In genomic region chr20:4997207-4997606, GRCh38 we compare ENCODE assay signal across 11 cellular contexts.
"Had no signal": no experiment of that assay in that cellular context is flagged by ENCODE, and none has a peak within 500 bp of the region (broad histone marks: within the 10 kb centered on the region; RNA-seq: fewer than 3 reads in every experiment).

No MANE protein-coding gene starts in this region.

- H3K4me3 ChIP-seq: ascending aorta, dorsolateral prefrontal cortex, mucosa of descending colon, pancreas had no signal

- H3K4me3 Mint-ChIP-seq: activated CD8-positive, alpha-beta memory T cell treated with anti-CD3 and anti-CD28 coated beads, Interleukin-2, amount 10 ng/mL, durations not matched to agents 7 days and 5 days; activated T-cell treated with anti-CD3 and anti-CD28 coated beads, Interleukin-2, amount 50 U/mL, for 4 hours; T-helper 2 cell treated with Interferon-gamma antibody and Interleukin-4, amounts not matched to agents 5 μg/mL and 100 μg/mL, for 36 hours had no signal

- H3K36me3 ChIP-seq: ascending aorta, pancreas had no signal

- H3K27ac Mint-ChIP-seq: activated CD8-positive, alpha-beta memory T cell treated with anti-CD3 and anti-CD28 coated beads, Interleukin-2, amount 10 ng/mL, durations not matched to agents 7 days and 5 days; T-helper 2 cell treated with Interferon-gamma antibody and Interleukin-4, amounts not matched to agents 5 μg/mL and 100 μg/mL, for 36 hours had no signal

- H3K27ac ChIP-seq: ascending aorta, pancreas had no signal

- ATAC-seq: activated CD8-positive, alpha-beta memory T cell treated with anti-CD3 and anti-CD28 coated beads, Interleukin-2, amount 10 ng/mL, durations not matched to agents 7 days and 5 days; activated T-cell treated with anti-CD3 and anti-CD28 coated beads, Interleukin-2, amount 50 U/mL, for 4 hours; left lobe of liver; mucosa of descending colon; naive thymus-derived CD4-positive, alpha-beta T cell; pancreas had no signal

- DNase-seq: activated CD8-positive, alpha-beta memory T cell treated with anti-CD3 and anti-CD28 coated beads, Interleukin-2, amount 10 ng/mL, durations not matched to agents 7 days and 5 days; activated T-cell treated with anti-CD3 and anti-CD28 coated beads, Interleukin-2, amount 50 U/mL, for 4 hours; mucosa of descending colon; naive thymus-derived CD4-positive, alpha-beta T cell; pancreas; stimulated activated CD4-positive, alpha-beta T cell treated with anti-CD3 and anti-CD28 coated beads, Interleukin-12 subunit alpha, Interleukin-12 subunit beta, amount 100 ng/mL, for 4 hours; stimulated activated CD4-positive, alpha-beta T cell treated with anti-CD3 and anti-CD28 coated beads, Interleukin-2, amount 100 ng/mL, for 24 hours had no signal

- H3K27me3 ChIP-seq: ascending aorta, dorsolateral prefrontal cortex, pancreas had no signal

- H3K9me3 ChIP-seq: ascending aorta, mucosa of descending colon, pancreas had no signal

- H3K9me3 Mint-ChIP-seq: activated T-cell treated with anti-CD3 and anti-CD28 coated beads, Interleukin-2, amount 50 U/mL, for 4 hours; T-helper 2 cell treated with Interferon-gamma antibody and Interleukin-4, amounts not matched to agents 5 μg/mL and 100 μg/mL, for 36 hours had no signal

- H3K27me3 Mint-ChIP-seq: naive thymus-derived CD4-positive, alpha-beta T cell had no signal
